ENCODE assay signal across 1 cellular context in genomic region chr11:70895061-70895670, GRCh38.
TF ChIP-seq lines count a peak whose summit lies in the region.

No MANE protein-coding gene starts in this region.

TF ChIP-seq in H1, 55 proteins besides CTCF, POLR2A, EP300 and RAD21 (continued from another document):
- TF ChIP-seq CHD7 (IDR thresholded peaks at IDR 0.05; ENCODE audit: insufficient replicate concordance, low read length) (no peak), FOSL1 (IDR thresholded peaks at IDR 0.05; ENCODE audit: insufficient read depth, low read depth, low read length) (no peak), GTF2F1 (IDR thresholded peaks at IDR 0.05; ENCODE audit: borderline replicate concordance, low read depth, low read length) (no peak), CHD1 (IDR thresholded peaks at IDR 0.05; ENCODE audit: low read depth, low read length) (no peak), SRF (IDR thresholded peaks at IDR 0.05; ENCODE audit: low read depth, low read length) (no peak), EGR1 (IDR thresholded peaks at IDR 0.05; ENCODE audit: borderline replicate concordance, low read depth, low read length) (no peak), E2F6 (IDR thresholded peaks at IDR 0.05) (no peak), GABPA (IDR thresholded peaks at IDR 0.05; ENCODE audit: borderline replicate concordance, insufficient read depth, low read length) (no peak), PHF8 (conservative IDR thresholded peaks at IDR 0.05; ENCODE audit: low read depth, low read length) (no peak)
